1 cellular context compared by ENCODE assay signal in genomic region chr4:73404042-73404441, GRCh38.
TF ChIP-seq lines count a peak whose summit lies in the region.

TSS of gene ALB (plus strand) at chr4:73404287. CDS start at chr4:73404328, 41 bp downstream.

TF ChIP-seq in HepG2, 621 proteins besides CTCF, POLR2A, EP300 and RAD21 (continued from another document and continues in another):
- TF ChIP-seq, protein P1, sequence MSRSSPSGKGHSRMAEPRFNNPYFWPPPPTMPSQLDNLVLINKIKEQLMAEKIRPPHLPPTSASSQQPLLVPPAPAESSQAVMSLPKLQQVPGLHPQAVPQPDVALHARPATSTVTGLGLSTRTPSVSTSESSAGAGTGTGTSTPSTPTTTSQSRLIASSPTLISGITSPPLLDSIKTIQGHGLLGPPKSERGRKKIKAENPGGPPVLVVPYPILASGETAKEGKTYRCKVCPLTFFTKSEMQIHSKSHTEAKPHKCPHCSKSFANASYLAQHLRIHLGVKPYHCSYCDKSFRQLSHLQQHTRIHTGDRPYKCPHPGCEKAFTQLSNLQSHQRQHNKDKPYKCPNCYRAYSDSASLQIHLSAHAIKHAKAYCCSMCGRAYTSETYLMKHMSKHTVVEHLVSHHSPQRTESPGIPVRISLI (CRISPR knock-in tag; IDR thresholded peaks at IDR 0.05; ENCODE audit: borderline replicate concordance), result no peak
- TF ChIP-seq ZNF670 (CRISPR knock-in tag; IDR thresholded peaks at IDR 0.05; ENCODE audit: borderline replicate concordance) (no peak), RELA (CRISPR knock-in tag; IDR thresholded peaks at IDR 0.05) (no peak), ZNF225 (CRISPR knock-in tag; IDR thresholded peaks at IDR 0.05) (no peak), BORCS8-MEF2B (CRISPR knock-in tag; IDR thresholded peaks at IDR 0.05) (no peak), NFIC (IDR thresholded peaks at IDR 0.05; ENCODE audit: low read length) (peak; percentile 83), PAX8 (CRISPR knock-in tag; IDR thresholded peaks at IDR 0.05; ENCODE audit: borderline replicate concordance) (no peak), ZNF501 (CRISPR knock-in tag; IDR thresholded peaks at IDR 0.05) (no peak), NR2F6 (IDR thresholded peaks at IDR 0.05) (no peak), NR2F6 (CRISPR knock-in tag; IDR thresholded peaks at IDR 0.05) (no peak), RXRA (CRISPR knock-in tag; IDR thresholded peaks at IDR 0.05) (no peak), ZNF432 (CRISPR knock-in tag; IDR thresholded peaks at IDR 0.05; ENCODE audit: borderline replicate concordance) (no peak), IKZF4 (CRISPR knock-in tag; IDR thresholded peaks at IDR 0.05; ENCODE audit: borderline replicate concordance, low read depth, not compliant biosample characterization) (no peak), RBFOX2 (IDR thresholded peaks at IDR 0.05; ENCODE audit: low read depth, low read length) (peak; percentile 43), GLI4 (CRISPR knock-in tag; IDR thresholded peaks at IDR 0.05; ENCODE audit: borderline replicate concordance) (no peak), SYNCRIP (IDR thresholded peaks at IDR 0.05; ENCODE audit: insufficient read depth, low read depth, low read length) (no peak), SOX13 (IDR thresholded peaks at IDR 0.05) (no peak), SOX13 (CRISPR knock-in tag; conservative IDR thresholded peaks at IDR 0.05 in 1 of 2, IDR thresholded peaks at IDR 0.05 in 1 of 2) (peak in 1 of 2 experiments; percentile 78; a peak in 2 of 4 replicates), ZNF512B (CRISPR knock-in tag; IDR thresholded peaks at IDR 0.05; ENCODE audit: borderline replicate concordance) (no peak), NCOA1 (CRISPR knock-in tag; IDR thresholded peaks at IDR 0.05) (no peak), ZNF841 (CRISPR knock-in tag; IDR thresholded peaks at IDR 0.05; ENCODE audit: borderline replicate concordance) (0 out of 2 replicates have a peak, but pooled peaks have one; percentile 10), ZNF296 (CRISPR knock-in tag; conservative IDR thresholded peaks at IDR 0.05) (no peak), TRIM24 (CRISPR knock-in tag; IDR thresholded peaks at IDR 0.05) (no peak), ZNF557 (CRISPR knock-in tag; IDR thresholded peaks at IDR 0.05) (no peak), ZNF282 (IDR thresholded peaks at IDR 0.05; ENCODE audit: partially characterized antibody) (no peak), ZFP90 (CRISPR knock-in tag; IDR thresholded peaks at IDR 0.05; ENCODE audit: borderline replicate concordance) (no peak), ZNF20 (CRISPR knock-in tag; IDR thresholded peaks at IDR 0.05) (no peak), PTBP1 (IDR thresholded peaks at IDR 0.05; ENCODE audit: low read depth, low read length, poor library complexity, severe bottlenecking) (no peak), NRL (CRISPR knock-in tag; IDR thresholded peaks at IDR 0.05; ENCODE audit: borderline replicate concordance) (no peak), ZFP36 (IDR thresholded peaks at IDR 0.05; ENCODE audit: borderline replicate concordance, low read depth, low read length, partially characterized antibody) (no peak), PCBP2 (optimal IDR thresholded peaks at IDR 0.05; ENCODE audit: low read depth, low read length, poor library complexity, severe bottlenecking) (no peak), KDM6A (CRISPR knock-in tag; IDR thresholded peaks at IDR 0.05; ENCODE audit: low read depth) (no peak), ZC3H4 (CRISPR knock-in tag; IDR thresholded peaks at IDR 0.05; ENCODE audit: borderline replicate concordance) (no peak), ZFP37 (CRISPR knock-in tag; IDR thresholded peaks at IDR 0.05; ENCODE audit: borderline replicate concordance) (no peak), ZNF235 (CRISPR knock-in tag; IDR thresholded peaks at IDR 0.05; ENCODE audit: borderline replicate concordance) (no peak), ZNF253 (CRISPR knock-in tag; IDR thresholded peaks at IDR 0.05; ENCODE audit: borderline replicate concordance) (no peak), SPEN (CRISPR knock-in tag; IDR thresholded peaks at IDR 0.05; ENCODE audit: low read depth) (no peak), ARID2 (CRISPR knock-in tag; IDR thresholded peaks at IDR 0.05; ENCODE audit: borderline replicate concordance) (no peak), JUND (CRISPR knock-in tag; IDR thresholded peaks at IDR 0.05) (no peak), AKAP8 (CRISPR knock-in tag; IDR thresholded peaks at IDR 0.05) (no peak), HDAC6 (IDR thresholded peaks at IDR 0.05; ENCODE audit: low read depth, low read length) (no peak), MED1 (CRISPR knock-in tag; IDR thresholded peaks at IDR 0.05) (peak; percentile 99), ZFP1 (CRISPR knock-in tag; IDR thresholded peaks at IDR 0.05) (peak; percentile 73), U2AF2 (IDR thresholded peaks at IDR 0.05; ENCODE audit: low read depth, low read length) (no peak), TCF7L2 (IDR thresholded peaks at IDR 0.05; ENCODE audit: low read depth, low read length) (no peak), ZSCAN30 (CRISPR knock-in tag; IDR thresholded peaks at IDR 0.05) (0 out of 2 replicates have a peak, but pooled peaks have one; percentile 46), IKZF1 (IDR thresholded peaks at IDR 0.05) (no peak), ATF7-NPFF (CRISPR knock-in tag; IDR thresholded peaks at IDR 0.05; ENCODE audit: low read depth) (no peak), SNAPC2 (CRISPR knock-in tag; IDR thresholded peaks at IDR 0.05) (no peak), PRMT3 (CRISPR knock-in tag; IDR thresholded peaks at IDR 0.05; ENCODE audit: borderline replicate concordance, low read depth) (no peak), CSRNP1 (CRISPR knock-in tag; IDR thresholded peaks at IDR 0.05) (no peak), ATAD3A (CRISPR knock-in tag; IDR thresholded peaks at IDR 0.05) (no peak), ZNF569 (CRISPR knock-in tag; IDR thresholded peaks at IDR 0.05; ENCODE audit: borderline replicate concordance) (no peak), RFX3 (CRISPR knock-in tag; IDR thresholded peaks at IDR 0.05) (no peak), ZBTB42 (CRISPR knock-in tag; IDR thresholded peaks at IDR 0.05) (no peak), KDM5A (IDR thresholded peaks at IDR 0.05; ENCODE audit: borderline replicate concordance, low read length) (no peak), DRAP1 (CRISPR knock-in tag; IDR thresholded peaks at IDR 0.05) (peak; percentile 98), DNMT1 (CRISPR knock-in tag; IDR thresholded peaks at IDR 0.05) (no peak), HES4 (CRISPR knock-in tag; IDR thresholded peaks at IDR 0.05; ENCODE audit: borderline replicate concordance) (no peak), ZNF781 (CRISPR knock-in tag; IDR thresholded peaks at IDR 0.05; ENCODE audit: borderline replicate concordance, not compliant biosample characterization) (no peak), KLF6 (CRISPR knock-in tag; IDR thresholded peaks at IDR 0.05) (peak; percentile 82), NONO (IDR thresholded peaks at IDR 0.05) (no peak), NONO (CRISPR knock-in tag; conservative IDR thresholded peaks at IDR 0.05) (no peak)
- TF ChIP-seq, protein P2, sequence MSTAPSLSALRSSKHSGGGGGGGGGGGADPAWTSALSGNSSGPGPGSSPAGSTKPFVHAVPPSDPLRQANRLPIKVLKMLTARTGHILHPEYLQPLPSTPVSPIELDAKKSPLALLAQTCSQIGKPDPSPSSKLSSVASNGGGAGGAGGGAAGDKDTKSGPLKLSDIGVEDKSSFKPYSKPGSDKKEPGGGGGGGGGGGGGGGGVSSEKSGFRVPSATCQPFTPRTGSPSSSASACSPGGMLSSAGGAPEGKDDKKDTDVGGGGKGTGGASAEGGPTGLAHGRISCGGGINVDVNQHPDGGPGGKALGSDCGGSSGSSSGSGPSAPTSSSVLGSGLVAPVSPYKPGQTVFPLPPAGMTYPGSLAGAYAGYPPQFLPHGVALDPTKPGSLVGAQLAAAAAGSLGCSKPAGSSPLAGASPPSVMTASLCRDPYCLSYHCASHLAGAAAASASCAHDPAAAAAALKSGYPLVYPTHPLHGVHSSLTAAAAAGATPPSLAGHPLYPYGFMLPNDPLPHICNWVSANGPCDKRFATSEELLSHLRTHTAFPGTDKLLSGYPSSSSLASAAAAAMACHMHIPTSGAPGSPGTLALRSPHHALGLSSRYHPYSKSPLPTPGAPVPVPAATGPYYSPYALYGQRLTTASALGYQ (CRISPR knock-in tag; IDR thresholded peaks at IDR 0.05), result peak; percentile 64; the same call in 1 of the 2 replicates
- TF ChIP-seq, protein P3, sequence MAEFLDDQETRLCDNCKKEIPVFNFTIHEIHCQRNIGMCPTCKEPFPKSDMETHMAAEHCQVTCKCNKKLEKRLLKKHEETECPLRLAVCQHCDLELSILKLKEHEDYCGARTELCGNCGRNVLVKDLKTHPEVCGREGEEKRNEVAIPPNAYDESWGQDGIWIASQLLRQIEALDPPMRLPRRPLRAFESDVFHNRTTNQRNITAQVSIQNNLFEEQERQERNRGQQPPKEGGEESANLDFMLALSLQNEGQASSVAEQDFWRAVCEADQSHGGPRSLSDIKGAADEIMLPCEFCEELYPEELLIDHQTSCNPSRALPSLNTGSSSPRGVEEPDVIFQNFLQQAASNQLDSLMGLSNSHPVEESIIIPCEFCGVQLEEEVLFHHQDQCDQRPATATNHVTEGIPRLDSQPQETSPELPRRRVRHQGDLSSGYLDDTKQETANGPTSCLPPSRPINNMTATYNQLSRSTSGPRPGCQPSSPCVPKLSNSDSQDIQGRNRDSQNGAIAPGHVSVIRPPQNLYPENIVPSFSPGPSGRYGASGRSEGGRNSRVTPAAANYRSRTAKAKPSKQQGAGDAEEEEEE (CRISPR knock-in tag; IDR thresholded peaks at IDR 0.05; ENCODE audit: borderline replicate concordance), result no peak
- TF ChIP-seq, protein P4, sequence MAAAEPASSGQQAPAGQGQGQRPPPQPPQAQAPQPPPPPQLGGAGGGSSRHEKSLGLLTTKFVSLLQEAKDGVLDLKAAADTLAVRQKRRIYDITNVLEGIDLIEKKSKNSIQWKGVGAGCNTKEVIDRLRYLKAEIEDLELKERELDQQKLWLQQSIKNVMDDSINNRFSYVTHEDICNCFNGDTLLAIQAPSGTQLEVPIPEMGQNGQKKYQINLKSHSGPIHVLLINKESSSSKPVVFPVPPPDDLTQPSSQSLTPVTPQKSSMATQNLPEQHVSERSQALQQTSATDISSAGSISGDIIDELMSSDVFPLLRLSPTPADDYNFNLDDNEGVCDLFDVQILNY (CRISPR knock-in tag; conservative IDR thresholded peaks at IDR 0.05), result no peak
- TF ChIP-seq, protein P5, sequence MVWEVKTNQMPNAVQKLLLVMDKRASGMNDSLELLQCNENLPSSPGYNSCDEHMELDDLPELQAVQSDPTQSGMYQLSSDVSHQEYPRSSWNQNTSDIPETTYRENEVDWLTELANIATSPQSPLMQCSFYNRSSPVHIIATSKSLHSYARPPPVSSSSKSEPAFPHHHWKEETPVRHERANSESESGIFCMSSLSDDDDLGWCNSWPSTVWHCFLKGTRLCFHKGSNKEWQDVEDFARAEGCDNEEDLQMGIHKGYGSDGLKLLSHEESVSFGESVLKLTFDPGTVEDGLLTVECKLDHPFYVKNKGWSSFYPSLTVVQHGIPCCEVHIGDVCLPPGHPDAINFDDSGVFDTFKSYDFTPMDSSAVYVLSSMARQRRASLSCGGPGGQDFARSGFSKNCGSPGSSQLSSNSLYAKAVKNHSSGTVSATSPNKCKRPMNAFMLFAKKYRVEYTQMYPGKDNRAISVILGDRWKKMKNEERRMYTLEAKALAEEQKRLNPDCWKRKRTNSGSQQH (CRISPR knock-in tag; IDR thresholded peaks at IDR 0.05; ENCODE audit: low read depth), result peak; percentile 50; the same call in 1 of the 2 replicates
- TF ChIP-seq, protein P6, sequence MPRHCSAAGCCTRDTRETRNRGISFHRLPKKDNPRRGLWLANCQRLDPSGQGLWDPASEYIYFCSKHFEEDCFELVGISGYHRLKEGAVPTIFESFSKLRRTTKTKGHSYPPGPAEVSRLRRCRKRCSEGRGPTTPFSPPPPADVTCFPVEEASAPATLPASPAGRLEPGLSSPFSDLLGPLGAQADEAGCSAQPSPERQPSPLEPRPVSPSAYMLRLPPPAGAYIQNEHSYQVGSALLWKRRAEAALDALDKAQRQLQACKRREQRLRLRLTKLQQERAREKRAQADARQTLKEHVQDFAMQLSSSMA (CRISPR knock-in tag; IDR thresholded peaks at IDR 0.05), result no peak
- TF ChIP-seq, protein P7, sequence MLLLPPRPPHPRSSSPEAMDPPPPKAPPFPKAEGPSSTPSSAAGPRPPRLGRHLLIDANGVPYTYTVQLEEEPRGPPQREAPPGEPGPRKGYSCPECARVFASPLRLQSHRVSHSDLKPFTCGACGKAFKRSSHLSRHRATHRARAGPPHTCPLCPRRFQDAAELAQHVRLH (CRISPR knock-in tag; IDR thresholded peaks at IDR 0.05; ENCODE audit: borderline replicate concordance, low read depth), result peak; percentile 66; the same call in 1 of the 2 replicates
